Comparison of ENCODE assay signal across 17 cellular contexts in the genomic region with DNA sequence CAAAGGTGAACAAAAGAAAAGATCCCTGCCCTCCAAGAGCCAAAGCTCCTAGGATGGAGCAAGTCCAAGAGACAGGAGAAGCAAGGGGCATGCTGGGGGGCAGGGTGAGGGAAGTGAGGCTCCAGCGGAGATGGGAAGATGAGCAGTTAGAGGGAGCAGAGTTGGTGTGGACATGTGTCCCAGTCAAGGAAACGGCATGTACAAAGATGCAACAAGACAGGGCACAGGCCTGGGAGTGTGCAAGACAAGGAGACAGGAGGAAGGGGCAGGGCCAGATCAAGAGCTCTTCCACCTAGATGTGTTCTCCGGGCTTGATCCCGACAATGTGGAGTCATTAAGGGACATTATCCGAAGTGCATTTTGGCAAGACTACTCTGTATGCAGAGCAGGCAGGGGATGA.
DNase-seq lines count a peak whose midpoint lies in the region; ATAC-seq and TF ChIP-seq lines count a peak whose summit lies in the region.
"Had no signal": no experiment of that assay in that cellular context is flagged by ENCODE, and none has a peak within 500 bp of the region (broad histone marks: within the 10 kb centered on the region; RNA-seq: fewer than 3 reads in every experiment).

No MANE protein-coding gene starts in this region.

- peaks cover 2% of the 10 kb centered on the region for H3K36me3 Mint-ChIP-seq in T-helper 17 cell (ENCODE audit: low read depth)
- H3K36me3 Mint-ChIP-seq in glutamatergic neuron (ENCODE audit: unreplicated experiment), result no peaks in the 10 kb centered on the region
- H3K36me3 Mint-ChIP-seq in stimulated activated memory B cell treated with anti-CD40 and anti-IgM and Interleukin-4, amounts not matched to agents 10 μg/mL and 1 μg/mL and 100 μg/mL, for 72 hours, result peaks cover 37% of the 10 kb centered on the region

- no peak for TF ChIP-seq CTCF in glutamatergic neuron (IDR thresholded peaks at IDR 0.05; ENCODE audit: partially characterized antibody, unreplicated experiment)

- H3K27ac Mint-ChIP-seq in T-helper 17 cell, result peak overlapping the region; percentile 96
- H3K27ac Mint-ChIP-seq in glutamatergic neuron (ENCODE audit: unreplicated experiment), result peak overlapping the region; percentile 30
- H3K27ac Mint-ChIP-seq in stimulated activated memory B cell treated with anti-CD40 and anti-IgM and Interleukin-4, amounts not matched to agents 10 μg/mL and 1 μg/mL and 100 μg/mL, for 72 hours, result peak overlapping the region; percentile 2
- H3K27ac Mint-ChIP-seq: activated T-helper 1 cell treated with anti-CD3 and anti-CD28 coated beads, Interleukin-12 subunit alpha, Interleukin-12 subunit beta, Interleukin-2, Interleukin-4 antibody, amounts not matched to agents 30 ng/mL and 10 ng/mL and 1 ng/mL, durations not matched to agents 14 hours and 24 hours and 36 hours had no signal

- peak; percentile 26 for DNase-seq in NCI-H1092 treated with DMSO at 0.1 percent for 48 hours (lab: John Stamatoyannopoulos, UW)
- DNase-seq in NCI-H1092 (lab: John Stamatoyannopoulos, UW), result no peak
- DNase-seq in T-helper 17 cell, result no peak
- no peak for DNase-seq in glutamatergic neuron
- no peak for DNase-seq in AG08396 (ENCODE audit: low spot score)
- no peak for DNase-seq in SKM-1 treated with dmso at 0.1 percent for 144 hours (lab: John Stamatoyannopoulos, UW; ENCODE audit: unreplicated experiment)
- DNase-seq: foreskin fibroblast, left colon, NCI-H2171 treated with DMSO at 0.1 percent for 48 hours, NCI-H82 had no signal

- peaks cover 19% of the 10 kb centered on the region for H3K9me3 Mint-ChIP-seq in glutamatergic neuron (ENCODE audit: unreplicated experiment)
- H3K9me3 Mint-ChIP-seq in stimulated activated memory B cell treated with anti-CD40 and anti-IgM and Interleukin-4, amounts not matched to agents 10 μg/mL and 1 μg/mL and 100 μg/mL, for 72 hours, result no peaks in the 10 kb centered on the region
- H3K9me3 Mint-ChIP-seq: activated T-helper 1 cell treated with anti-CD3 and anti-CD28 coated beads, Interleukin-12 subunit alpha, Interleukin-12 subunit beta, Interleukin-2, Interleukin-4 antibody, amounts not matched to agents 30 ng/mL and 10 ng/mL and 1 ng/mL, durations not matched to agents 14 hours and 24 hours and 36 hours had no signal

- ATAC-seq in T-helper 17 cell (no peak), GM21576 (IDR thresholded peaks at IDR 0.05; ENCODE audit: unreplicated experiment) (no peak)
- ATAC-seq in stimulated activated memory B cell treated with anti-CD40 and anti-IgM and Interleukin-4, amounts not matched to agents 10 μg/mL and 1 μg/mL and 100 μg/mL, for 72 hours, result no peak
- ATAC-seq: K562, SK-N-SH treated with all-trans-retinoic acid at 6 μM for 48 hours had no signal

- peaks cover 60% of the 10 kb centered on the region for H3K4me1 Mint-ChIP-seq in T-helper 17 cell
- H3K4me1 Mint-ChIP-seq in glutamatergic neuron (ENCODE audit: low read depth, unreplicated experiment), result peaks cover 64% of the 10 kb centered on the region
- H3K4me1 Mint-ChIP-seq in stimulated activated memory B cell treated with anti-CD40 and anti-IgM and Interleukin-4, amounts not matched to agents 10 μg/mL and 1 μg/mL and 100 μg/mL, for 72 hours, result peaks cover 58% of the 10 kb centered on the region

- peak overlapping the region; percentile 31 for H3K4me3 Mint-ChIP-seq in T-helper 17 cell
- H3K4me3 Mint-ChIP-seq in glutamatergic neuron (ENCODE audit: unreplicated experiment), result no peak overlapping the region
- no peak overlapping the region for H3K4me3 Mint-ChIP-seq in stimulated activated memory B cell treated with anti-CD40 and anti-IgM and Interleukin-4, amounts not matched to agents 10 μg/mL and 1 μg/mL and 100 μg/mL, for 72 hours
- H3K4me3 Mint-ChIP-seq: activated T-helper 1 cell treated with anti-CD3 and anti-CD28 coated beads, Interleukin-12 subunit alpha, Interleukin-12 subunit beta, Interleukin-2, Interleukin-4 antibody, amounts not matched to agents 30 ng/mL and 10 ng/mL and 1 ng/mL, durations not matched to agents 14 hours and 24 hours and 36 hours had no signal

- H3K9me3 ChIP-seq in T-helper 17 cell (ENCODE audit: control insufficient read depth, low read length, poor library complexity, severe bottlenecking), result no peaks in the 10 kb centered on the region
- H3K9me3 ChIP-seq: BLaER1, thoracic aorta had no signal

- H3K27me3 Mint-ChIP-seq in T-helper 17 cell (no peaks in the 10 kb centered on the region), glutamatergic neuron (ENCODE audit: unreplicated experiment) (peaks cover 14% of the 10 kb centered on the region)
- H3K27me3 Mint-ChIP-seq in stimulated activated memory B cell treated with anti-CD40 and anti-IgM and Interleukin-4, amounts not matched to agents 10 μg/mL and 1 μg/mL and 100 μg/mL, for 72 hours, result no peaks in the 10 kb centered on the region

Comparison
In these comparisons a context has a peak if more than half of its experiments do, and no peak if none do; other contexts are left out.
1. H3K27ac Mint-ChIP-seq: peak in every context shown above with its lines; median percentile 96 in T-helper 17 cell; 30 in glutamatergic neuron; 2 in stimulated activated memory B cell treated with anti-CD40 and anti-IgM and Interleukin-4, amounts not matched to agents 10 μg/mL and 1 μg/mL and 100 μg/mL, for 72 hours.